In the genomic region with DNA sequence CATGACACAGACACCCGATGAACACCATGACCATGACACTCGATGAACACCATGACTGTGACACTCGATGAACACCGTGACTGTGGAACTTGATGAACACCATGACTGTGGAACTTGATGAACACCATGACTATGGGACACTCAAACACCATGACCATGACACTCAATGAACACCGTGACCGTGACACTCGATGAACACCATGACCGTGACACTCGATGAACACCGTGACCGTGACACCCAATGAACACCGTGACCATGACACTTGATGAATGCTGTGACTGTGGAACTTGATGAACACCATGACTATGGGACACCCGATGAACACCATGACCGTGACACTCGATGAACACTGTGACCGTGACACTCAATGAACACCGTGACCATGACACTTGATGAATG, we compare ENCODE assay signal across 20 cellular contexts. TPM values are rescaled to one million over a fixed set of nuclear protein-coding genes. Genes with fewer than 3 reads are reported as not detected.
A peak's percentile ranks its signal among the peaks of the same experiment; 100 is the strongest.
DNase-seq lines count a peak whose midpoint lies in the region; ATAC-seq, FAIRE-seq and TF ChIP-seq lines count a peak whose summit lies in the region.
"Had no signal": no experiment of that assay in that cellular context is flagged by ENCODE, and none has a peak within 500 bp of the region (broad histone marks: within the 10 kb centered on the region; RNA-seq: fewer than 3 reads in every experiment).

No MANE protein-coding gene starts in this region.

- no peak for TF ChIP-seq POLR2A in GM12891 (IDR thresholded peaks at IDR 0.05; ENCODE audit: low read depth, low read length)

- no peak for DNase-seq in GM12891 (ENCODE audit: insufficient read length, low spot score)
- no peak for DNase-seq in HTR-8/SVneo (ENCODE audit: insufficient read length, low spot score)
- no peak for DNase-seq in bronchial epithelial cell (ENCODE audit: low read depth)
- DNase-seq in osteoblast (ENCODE audit: insufficient read length, low spot score, missing footprints), result peak; percentile 58
- DNase-seq in NCI-H526 treated with DMSO at 0.1 percent for 48 hours (lab: John Stamatoyannopoulos, UW), result no peak
- DNase-seq in hippocampal formation (lab: John Stamatoyannopoulos, UW), result no peak
- no peak for DNase-seq in activated CD4-positive, alpha-beta T cell treated with anti-CD3 and anti-CD28 coated beads for 48 hours
- no peak for DNase-seq in CD8-positive, alpha-beta T cell
- DNase-seq: C1 segment of cervical spinal cord, Caco-2, DMS 273 treated with DMSO at 0.1 percent for 48 hours, DMS79, EL, GDM1, GM23248, H7, HCEC 1CT had no signal

- H2AFZ ChIP-seq in osteoblast (ENCODE audit: low read length), result no peak overlapping the region
- H2AFZ ChIP-seq: GM23248 had no signal

- H4K20me1 ChIP-seq in osteoblast (ENCODE audit: insufficient read depth, low read length), result no peaks in the 10 kb centered on the region

- H3K4me3 ChIP-seq in bronchial epithelial cell (ENCODE audit: low read depth, low read length) (no peak overlapping the region), osteoblast (ENCODE audit: insufficient read depth, low read length) (no peak overlapping the region)
- H3K4me3 ChIP-seq in CD8-positive, alpha-beta T cell (ENCODE audit: low read depth, low read length), result no peak overlapping the region
- H3K4me3 ChIP-seq: GM23248 had no signal

- H3K9me3 Mint-ChIP-seq in CD8-positive, alpha-beta T cell, result no peaks in the 10 kb centered on the region
- H3K9me3 Mint-ChIP-seq: CD4-positive, alpha-beta memory T cell had no signal

- no peak overlapping the region for H3K4me3 Mint-ChIP-seq in CD8-positive, alpha-beta T cell
- H3K4me3 Mint-ChIP-seq: CD4-positive, alpha-beta memory T cell had no signal

- no peaks in the 10 kb centered on the region for H3K9me3 ChIP-seq in osteoblast (ENCODE audit: low read depth, low read length)
- no peaks in the 10 kb centered on the region for H3K9me3 ChIP-seq in CD8-positive, alpha-beta T cell (ENCODE audit: low read length)
- H3K9me3 ChIP-seq: Caco-2 had no signal

- FAIRE-seq in GM12891 (lab: Jason Lieb, UNC), result no peak
- FAIRE-seq in HTR-8/SVneo (lab: Jason Lieb, UNC), result peak; percentile 87
- peak; percentile 99 for FAIRE-seq in bronchial epithelial cell (lab: Jason Lieb, UNC)

- intact Hi-C loops in CD8-positive, alpha-beta T cell (cut with DNase I, micrococcal nuclease), result no loop called here

- H3K36me3 Mint-ChIP-seq in CD8-positive, alpha-beta T cell, result no peaks in the 10 kb centered on the region
- H3K36me3 Mint-ChIP-seq: CD4-positive, alpha-beta memory T cell had no signal

- CTCF ChIA-PET in CD8-positive, alpha-beta T cell (lab: Charles Lee), result no interaction called here

- TF ChIP-seq CTCF in bronchial epithelial cell (IDR thresholded peaks at IDR 0.05; ENCODE audit: insufficient read depth, low read length, severe bottlenecking), result no peak
- no peak for TF ChIP-seq CTCF in osteoblast (IDR thresholded peaks at IDR 0.05; ENCODE audit: extremely low read depth, low read depth, low read length)
- TF ChIP-seq CTCF in CD8-positive, alpha-beta T cell (IDR thresholded peaks at IDR 0.05), result no peak

- no peak overlapping the region for H3K27ac Mint-ChIP-seq in CD8-positive, alpha-beta T cell

- no peak for ATAC-seq in CD8-positive, alpha-beta T cell

- POLR2A ChIA-PET in CD8-positive, alpha-beta T cell (lab: Charles Lee), result no interaction called here

- H3K36me3 ChIP-seq in bronchial epithelial cell (ENCODE audit: control insufficient read depth, insufficient read depth, low read length), result no peaks in the 10 kb centered on the region
- H3K36me3 ChIP-seq in osteoblast (ENCODE audit: insufficient read depth, low read length), result no peaks in the 10 kb centered on the region
- no peaks in the 10 kb centered on the region for H3K36me3 ChIP-seq in CD8-positive, alpha-beta T cell (ENCODE audit: insufficient read depth, low read length)

- H3K27me3 Mint-ChIP-seq in CD8-positive, alpha-beta T cell (ENCODE audit: low read depth), result no peaks in the 10 kb centered on the region

- H3K27me3 ChIP-seq in bronchial epithelial cell (ENCODE audit: control insufficient read depth, insufficient read depth, low read length) (no peaks in the 10 kb centered on the region), osteoblast (ENCODE audit: insufficient read depth, low read length) (peaks cover 13% of the 10 kb centered on the region)
- no peaks in the 10 kb centered on the region for H3K27me3 ChIP-seq in CD8-positive, alpha-beta T cell (ENCODE audit: insufficient read depth, low read length)

- H3K4me1 Mint-ChIP-seq in CD8-positive, alpha-beta T cell (ENCODE audit: low read depth), result peaks cover 6% of the 10 kb centered on the region

- H3K27ac ChIP-seq in osteoblast (ENCODE audit: low read depth, low read length), result no peak overlapping the region
- no peak overlapping the region for H3K27ac ChIP-seq in CD8-positive, alpha-beta T cell (ENCODE audit: low read depth, low read length)
- H3K27ac ChIP-seq: GM23248 had no signal

- no peaks in the 10 kb centered on the region for H3K4me1 ChIP-seq in osteoblast (ENCODE audit: insufficient read depth, low read length)
- H3K4me1 ChIP-seq in CD8-positive, alpha-beta T cell (ENCODE audit: insufficient read depth, low read length), result peaks cover 4% of the 10 kb centered on the region
- H3K4me1 ChIP-seq: Caco-2 had no signal

- no peaks in the 10 kb centered on the region for H3K79me2 ChIP-seq in osteoblast (ENCODE audit: insufficient read depth, low read length)

- no peak overlapping the region for H3K4me2 ChIP-seq in osteoblast (ENCODE audit: insufficient read depth, low read length)

TF ChIP-seq in GM12891, 5 proteins besides CTCF, POLR2A, EP300 and RAD21:
- no peak for TF ChIP-seq PAX5 (IDR thresholded peaks at IDR 0.05; ENCODE audit: insufficient read depth, low read length, severe bottlenecking)
- no peak for TF ChIP-seq POLR2AphosphoS5 (IDR thresholded peaks at IDR 0.05; ENCODE audit: low read depth, low read length)
- TF ChIP-seq POU2F2 (IDR thresholded peaks at IDR 0.05; ENCODE audit: low read depth, low read length), result no peak
- TF ChIP-seq SPI1 (IDR thresholded peaks at IDR 0.05; ENCODE audit: low read depth, low read length), result no peak
- 0 out of 2 replicates have a peak, but pooled peaks have one; percentile 18 for TF ChIP-seq TAF1 (IDR thresholded peaks at IDR 0.05; ENCODE audit: low read depth, low read length)

RNA-seq across cellular contexts. Expression of gene ZFR2, which starts 31.5 kb away (rescaled TPM):
- 0.26 TPM for polyA plus RNA-seq in GM12891 (2012; ENCODE audit: low read depth, missing spikeins)
- not detected in 2 replicates for total RNA-seq in bronchial epithelial cell
- not detected in 2 replicates for total RNA-seq in osteoblast
- 1 to 10 TPM in 1 of 2 experiments, under 1 TPM in 1; 0.50 to 1.9 TPM for total RNA-seq in CD8-positive, alpha-beta T cell
- total RNA-seq: A172, Caco-2, GM23248 had no signal
- polyA plus RNA-seq: GM23248 had no signal

RNA-seq across cellular contexts. Expression of gene ATCAY, which starts 43.2 kb away (rescaled TPM):
- 0.15 TPM for polyA plus RNA-seq in GM12891 (2012; ENCODE audit: low read depth, missing spikeins)
- total RNA-seq in bronchial epithelial cell (not detected in 2 replicates), osteoblast (not detected in 2 replicates)
- not detected for total RNA-seq in CD8-positive, alpha-beta T cell
- total RNA-seq: A172; Caco-2; CD4-positive, alpha-beta memory T cell; GM23248 had no signal
- polyA plus RNA-seq: BJ; CD4-positive, alpha-beta memory T cell; GM23248 had no signal

RNA-seq across cellular contexts. Expression of gene MATK, which starts 51.2 kb away (rescaled TPM):
- polyA plus RNA-seq in GM12891 (2012; ENCODE audit: low read depth, missing spikeins), result 2.8 TPM
- total RNA-seq in bronchial epithelial cell (not detected in 2 replicates), osteoblast (not detected in 2 replicates)
- 10 to 100 TPM; 38.1 to 40.0 TPM for total RNA-seq in CD8-positive, alpha-beta T cell
- total RNA-seq: GM23248 had no signal
- polyA plus RNA-seq: BJ, GM23248 had no signal

Comparison
In these comparisons a context has a peak if more than half of its experiments do, and no peak if none do; other contexts are left out.
1. RNA of gene MATK, which starts 51.2 kb away (total RNA-seq): 38.1 to 40.0 TPM in CD8-positive, alpha-beta T cell; not detected in bronchial epithelial cell and not detected in osteoblast; every median in the first group is over 10 times any median in the second.